ENCODE assay signal across 27 cellular contexts in the genomic region with DNA sequence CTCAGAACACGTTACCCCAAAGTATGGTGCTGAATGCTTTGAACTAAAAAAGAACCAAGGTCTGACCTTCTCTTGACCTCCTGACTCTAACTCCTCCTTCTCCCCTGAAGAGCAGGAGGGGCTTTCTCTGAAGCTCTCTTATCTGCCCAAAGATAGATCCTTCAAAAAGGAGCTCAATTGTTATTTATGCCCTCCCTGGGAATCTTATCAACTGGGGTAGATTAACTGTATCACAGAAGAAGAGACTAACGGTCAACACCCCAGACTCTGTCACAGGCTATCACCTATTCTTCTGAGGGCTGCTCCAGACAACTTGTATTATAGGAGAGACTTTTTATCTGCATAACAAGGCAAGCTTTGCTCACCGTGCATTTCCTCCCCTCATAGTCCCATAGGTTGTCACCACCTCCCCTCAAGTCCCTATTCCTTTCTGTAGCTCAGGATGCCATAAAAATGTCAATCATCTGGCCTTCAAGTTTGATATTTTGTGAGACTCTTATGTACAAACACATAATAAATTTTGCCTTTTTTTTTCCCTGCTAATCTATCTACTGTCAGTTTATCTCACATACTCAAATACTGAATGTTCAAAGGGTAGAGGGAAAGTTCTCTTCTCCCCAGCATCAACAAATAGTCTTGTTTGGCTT.
DNase-seq lines count a peak whose midpoint lies in the region; ATAC-seq and FAIRE-seq lines count a peak whose summit lies in the region.
"Had no signal": no experiment of that assay in that cellular context is flagged by ENCODE, and none has a peak within 500 bp of the region (broad histone marks: within the 10 kb centered on the region; RNA-seq: fewer than 3 reads in every experiment).

No MANE protein-coding gene starts in this region.

- H3K4me1 Mint-ChIP-seq in CD8-positive, alpha-beta memory T cell: peaks cover 38 to 49% (median 45%) of the 10 kb centered on the region in 3 donors
- peaks cover 31 to 54% (median 43%) of the 10 kb centered on the region in 7 donors for H3K4me1 Mint-ChIP-seq in naive thymus-derived CD4-positive, alpha-beta T cell

- no peaks in the 10 kb centered on the region for H3K9me3 Mint-ChIP-seq in CD8-positive, alpha-beta memory T cell
- no peaks in the 10 kb centered on the region for H3K9me3 Mint-ChIP-seq in naive thymus-derived CD4-positive, alpha-beta T cell
- H3K9me3 Mint-ChIP-seq: activated CD4-positive, alpha-beta T cell treated with anti-CD3 and anti-CD28 coated beads, Interleukin-2, amount 10 ng/mL, durations not matched to agents 24 days and 14 days; CD8-positive, alpha-beta T cell; nephron progenitor cell had no signal

- peaks cover 0 to 21% (median 8%) of the 10 kb centered on the region in 3 donors for H3K36me3 Mint-ChIP-seq in CD8-positive, alpha-beta memory T cell
- H3K36me3 Mint-ChIP-seq in naive thymus-derived CD4-positive, alpha-beta T cell: peaks cover 0 to 17% (median 5%) of the 10 kb centered on the region in 5 donors

- H3K9me3 ChIP-seq in CD8-positive, alpha-beta memory T cell (ENCODE audit: low read length): no peaks in the 10 kb centered on the region
- H3K9me3 ChIP-seq in naive thymus-derived CD4-positive, alpha-beta T cell (ENCODE audit: control insufficient read depth in 2 of 3, low read length in 3 of 3): no peaks in the 10 kb centered on the region
- H3K9me3 ChIP-seq: ascending aorta, HAP-1, left ventricle myocardium inferior, ovary had no signal

- peaks cover 39% of the 10 kb centered on the region for H3K4me1 ChIP-seq in CD8-positive, alpha-beta memory T cell (ENCODE audit: insufficient read depth, low read length)
- peaks cover 10 to 21% of the 10 kb centered on the region in 2 donors for H3K4me1 ChIP-seq in naive thymus-derived CD4-positive, alpha-beta T cell (ENCODE audit: control insufficient read depth in 2 of 2, insufficient read depth in 2 of 2, low read length in 2 of 2)
- H3K4me1 ChIP-seq: ascending aorta, HAP-1 had no signal

- H3K4me3 Mint-ChIP-seq in CD8-positive, alpha-beta memory T cell: no peak overlapping the region
- peak overlapping the region in 6 of 10 donors; percentile 3 to 83 (median 48) for H3K4me3 Mint-ChIP-seq in naive thymus-derived CD4-positive, alpha-beta T cell
- H3K4me3 Mint-ChIP-seq: activated CD4-positive, alpha-beta T cell treated with anti-CD3 and anti-CD28 coated beads, Interleukin-2, amount 10 ng/mL, durations not matched to agents 24 days and 14 days; CD8-positive, alpha-beta T cell; nephron progenitor cell had no signal

- ATAC-seq in naive thymus-derived CD4-positive, alpha-beta T cell: no peak
- no peak for ATAC-seq in HG03095 (IDR thresholded peaks at IDR 0.05; ENCODE audit: unreplicated experiment)
- ATAC-seq: CD8-positive, alpha-beta T cell; stimulated activated naive CD8-positive, alpha-beta T cell treated with anti-CD3 and anti-CD28 coated beads, Interleukin-15, Interleukin-2, amounts not matched to agents 100 U/mL and 50 U/mL, for 24 hours had no signal

- DNase-seq in CD8-positive, alpha-beta memory T cell: no peak
- DNase-seq in HTR-8/SVneo (ENCODE audit: insufficient read length, low spot score): no peak
- DNase-seq in amniotic epithelial cell (ENCODE audit: low read depth): peak; percentile 24
- DNase-seq in naive thymus-derived CD4-positive, alpha-beta T cell: no peak
- no peak for DNase-seq in A172 (ENCODE audit: low spot score)
- DNase-seq in C1 segment of cervical spinal cord (lab: John Stamatoyannopoulos, UW): no peak
- no peak for DNase-seq in NCI-H2081 treated with DMSO at 0.1 percent for 48 hours (lab: John Stamatoyannopoulos, UW)
- DNase-seq: activated CD4-positive, alpha-beta T cell treated with anti-CD3 and anti-CD28 coated beads, Interleukin-2, amount 10 ng/mL, durations not matched to agents 24 days and 14 days; activated naive CD4-positive, alpha-beta T cell treated with anti-CD3 and anti-CD28 coated beads, Interleukin-2, amount 50 U/mL, for 16 hours; caudate nucleus; CD8-positive, alpha-beta T cell; dermis blood vessel endothelial cell; DMS153; hypothalamus; KBM-7; left ventricle myocardium inferior; NCI-H2081; NCI-H748 treated with DMSO at 0.1 percent for 48 hours; nephron progenitor cell; ovary; retina; stimulated activated naive CD8-positive, alpha-beta T cell treated with anti-CD3 and anti-CD28 coated beads, Interleukin-15, Interleukin-2, amounts not matched to agents 100 U/mL and 50 U/mL, for 24 hours had no signal

- POLR2A ChIA-PET in CD8-positive, alpha-beta memory T cell (lab: Charles Lee): no interaction called here
- POLR2A ChIA-PET in naive thymus-derived CD4-positive, alpha-beta T cell (lab: Charles Lee): interaction anchor here (0.7 kb wide), 1 partner anchor 23 kb away, joined by 3 read pairs; no protein-coding TSS in a partner anchor

- no peak overlapping the region for H3K4me3 ChIP-seq in CD8-positive, alpha-beta memory T cell (ENCODE audit: low read length)
- no peak overlapping the region for H3K4me3 ChIP-seq in naive thymus-derived CD4-positive, alpha-beta T cell (ENCODE audit: low read length)
- H3K4me3 ChIP-seq: ascending aorta, HAP-1, left ventricle myocardium inferior, ovary, skin epidermis had no signal

- no peaks in the 10 kb centered on the region for H3K27me3 Mint-ChIP-seq in CD8-positive, alpha-beta memory T cell
- no peaks in the 10 kb centered on the region for H3K27me3 Mint-ChIP-seq in naive thymus-derived CD4-positive, alpha-beta T cell
- H3K27me3 Mint-ChIP-seq: activated CD4-positive, alpha-beta T cell treated with anti-CD3 and anti-CD28 coated beads, Interleukin-2, amount 10 ng/mL, durations not matched to agents 24 days and 14 days had no signal

- no peaks in the 10 kb centered on the region for H3K27me3 ChIP-seq in CD8-positive, alpha-beta memory T cell (ENCODE audit: insufficient read depth, low read length, poor library complexity, severe bottlenecking)
- H3K27me3 ChIP-seq in naive thymus-derived CD4-positive, alpha-beta T cell (ENCODE audit: control insufficient read depth in 2 of 2, insufficient read depth in 2 of 2, low read length in 2 of 2): no peaks in the 10 kb centered on the region
- H3K27me3 ChIP-seq: ascending aorta, ovary had no signal

- FAIRE-seq in HTR-8/SVneo (lab: Jason Lieb, UNC): peak; percentile 65

- no peaks in the 10 kb centered on the region for H3K36me3 ChIP-seq in CD8-positive, alpha-beta memory T cell (ENCODE audit: insufficient read depth, low read length)
- no peaks in the 10 kb centered on the region for H3K36me3 ChIP-seq in naive thymus-derived CD4-positive, alpha-beta T cell (ENCODE audit: control insufficient read depth in 2 of 3, insufficient read depth in 3 of 3, low read length in 3 of 3)
- H3K36me3 ChIP-seq: ascending aorta, HAP-1, ovary had no signal

- CTCF ChIA-PET in CD8-positive, alpha-beta memory T cell (lab: Charles Lee): interaction anchor here (1.2 kb wide), 1 partner anchor 246 kb away, joined by 3 read pairs; no protein-coding TSS in a partner anchor
- CTCF ChIA-PET in naive thymus-derived CD4-positive, alpha-beta T cell (lab: Charles Lee): interaction anchor here (0.6 kb wide), 1 partner anchor 10 kb away, joined by 3 read pairs; no protein-coding TSS in a partner anchor

- peak overlapping the region in 7 of 8 donors; percentile 6 to 66 (median 18) for H3K27ac Mint-ChIP-seq in CD8-positive, alpha-beta memory T cell
- H3K27ac Mint-ChIP-seq in naive thymus-derived CD4-positive, alpha-beta T cell: peak overlapping the region in 3 of 9 donors; percentile 3 to 93 (median 46)
- H3K27ac Mint-ChIP-seq: activated CD4-positive, alpha-beta T cell treated with anti-CD3 and anti-CD28 coated beads, Interleukin-2, amount 10 ng/mL, durations not matched to agents 24 days and 14 days had no signal

- no peak overlapping the region for H3K27ac ChIP-seq in CD8-positive, alpha-beta memory T cell (ENCODE audit: low read depth, low read length)
- peak overlapping the region; percentile 15 for H3K27ac ChIP-seq in naive thymus-derived CD4-positive, alpha-beta T cell (ENCODE audit: low read depth, low read length)
- H3K27ac ChIP-seq: ascending aorta, left ventricle myocardium inferior, ovary, RWPE1, skin epidermis had no signal

- intact Hi-C loops in naive thymus-derived CD4-positive, alpha-beta T cell (cut with micrococcal nuclease): no loop called here

Comparison
In these comparisons a context has a peak if more than half of its experiments do, and no peak if none do; other contexts are left out.
1. H3K4me3 Mint-ChIP-seq: peak in naive thymus-derived CD4-positive, alpha-beta T cell (6 of 10); none in CD8-positive, alpha-beta memory T cell (0 of 7).